ENCODE assay signal across 1 cellular context in the genomic region with DNA sequence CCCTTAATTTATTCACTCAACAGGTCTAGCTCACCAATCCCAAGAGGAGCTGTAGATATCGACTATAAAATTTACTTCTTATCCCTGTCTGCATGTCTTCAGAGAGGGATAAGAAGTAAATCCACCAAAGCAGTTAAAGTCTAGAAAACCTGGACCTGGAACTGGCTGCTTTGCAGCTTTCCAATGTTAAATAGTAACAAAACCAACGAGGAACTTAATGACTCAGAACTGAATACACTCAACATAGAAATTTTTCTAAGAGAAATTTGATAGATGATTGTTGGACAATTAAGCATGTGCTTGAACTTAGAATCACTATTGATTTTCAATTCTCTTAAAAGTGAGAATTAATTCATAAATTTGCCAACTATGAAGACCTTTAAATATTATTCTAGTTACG.
TF ChIP-seq lines count a peak whose summit lies in the region.

No MANE protein-coding gene starts in this region.

TF ChIP-seq in HCT116, 20 proteins besides CTCF, POLR2A, EP300 and RAD21 (continued from another document):
- TF ChIP-seq, protein P1, sequence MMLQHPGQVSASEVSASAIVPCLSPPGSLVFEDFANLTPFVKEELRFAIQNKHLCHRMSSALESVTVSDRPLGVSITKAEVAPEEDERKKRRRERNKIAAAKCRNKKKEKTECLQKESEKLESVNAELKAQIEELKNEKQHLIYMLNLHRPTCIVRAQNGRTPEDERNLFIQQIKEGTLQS (IDR thresholded peaks at IDR 0.05): no peak
- no peak for TF ChIP-seq CBX3 (IDR thresholded peaks at IDR 0.05; ENCODE audit: low read depth)
